In the genomic region with DNA sequence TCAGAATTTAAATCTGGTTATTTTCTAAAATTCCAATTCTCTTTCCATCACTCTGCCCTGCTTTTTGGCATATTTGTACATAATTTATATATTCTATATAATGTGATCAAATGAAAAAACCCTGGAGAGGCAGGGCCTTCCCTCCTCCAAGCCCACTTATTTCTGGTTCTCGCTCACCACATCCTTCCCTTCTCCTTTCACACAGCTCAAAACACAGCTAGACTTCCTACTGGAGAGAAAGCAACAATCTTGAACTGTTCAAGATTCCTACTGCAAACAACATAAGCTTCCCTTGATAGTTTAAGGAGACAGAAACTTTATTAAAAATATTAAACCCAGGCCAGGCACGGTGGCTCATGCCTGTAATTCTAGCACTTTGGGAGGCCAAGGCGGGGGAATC, we compare ENCODE assay signal across 23 cellular contexts. TPM values are rescaled to one million over a fixed set of nuclear protein-coding genes. Genes with fewer than 3 reads are reported as not detected.
"Had no signal": no experiment of that assay in that cellular context is flagged by ENCODE, and none has a peak within 500 bp of the region (broad histone marks: within the 10 kb centered on the region; RNA-seq: fewer than 3 reads in every experiment).

No MANE protein-coding gene starts in this region.

- DNase-seq: activated B cell treated with CpG ODN at 0.5 μM for 24 hours; activated CD4-positive, alpha-beta T cell treated with anti-CD3 and anti-CD28 coated beads for 1 hour; activated CD4-positive, alpha-beta T cell treated with anti-CD3 and anti-CD28 coated beads, Interleukin-2, amount 50 U/mL, for 48 hours; activated CD8-positive, alpha-beta memory T cell treated with anti-CD3 and anti-CD28 coated beads, Interleukin-2, amount 10 ng/mL, durations not matched to agents 7 days and 5 days; activated effector memory CD4-positive, alpha-beta T cell treated with Interleukin-2 at 50 U/mL for 16 hours; activated naive CD4-positive, alpha-beta T cell; activated T-cell treated with anti-CD3 and anti-CD28 coated beads, Interleukin-2, amount 50 U/mL, for 24 hours; aorta; caudate nucleus; NCI-H1105 treated with DMSO at 0.1 percent for 48 hours; NCI-H1436 treated with DMSO at 0.1 percent for 48 hours; NCI-H187; NCI-H2081; NCI-H446; NCI-H524; PC-3 had no signal

- H3K9me3 ChIP-seq: breast epithelium had no signal

- H3K27ac ChIP-seq: breast epithelium, SK-N-MC had no signal

- H3K4me1 ChIP-seq: breast epithelium had no signal

- H3K4me3 ChIP-seq: breast epithelium, SK-N-MC had no signal

- H3K27me3 ChIP-seq: breast epithelium had no signal

- H3K27ac Mint-ChIP-seq: activated B cell treated with CpG ODN at 0.5 μM for 24 hours; activated CD4-positive, alpha-beta T cell treated with anti-CD3 and anti-CD28 coated beads, Interleukin-2, amount 10 ng/mL, durations not matched to agents 24 days and 14 days; activated CD8-positive, alpha-beta memory T cell treated with anti-CD3 and anti-CD28 coated beads, Interleukin-2, amount 10 ng/mL, durations not matched to agents 7 days and 5 days; activated naive CD4-positive, alpha-beta T cell treated with anti-CD3 and anti-CD28 coated beads, Interleukin-2, amount 50 U/mL, for 24 hours; activated T-cell treated with anti-CD3 and anti-CD28 coated beads, Interleukin-2, amount 50 U/mL, for 24 hours; activated T-helper 1 cell treated with anti-CD3 and anti-CD28 coated beads, Interleukin-12 subunit alpha, Interleukin-12 subunit beta, Interleukin-2, Interleukin-4 antibody, amounts not matched to agents 30 ng/mL and 10 ng/mL and 1 ng/mL, durations not matched to agents 14 hours and 24 hours and 36 hours; T-helper 1 cell treated with Interleukin-12 subunit alpha and Interleukin-12 subunit beta and Interleukin-4 antibody, amounts not matched to agents 30 μg/mL and 1 μg/mL, for 36 hours had no signal

- H3K4me3 Mint-ChIP-seq: activated B cell treated with CpG ODN at 0.5 μM for 24 hours; activated CD4-positive, alpha-beta T cell treated with anti-CD3 and anti-CD28 coated beads, Interleukin-2, amount 10 ng/mL, durations not matched to agents 24 days and 14 days; activated CD8-positive, alpha-beta memory T cell treated with anti-CD3 and anti-CD28 coated beads, Interleukin-2, amount 10 ng/mL, durations not matched to agents 7 days and 5 days; activated naive CD4-positive, alpha-beta T cell treated with anti-CD3 and anti-CD28 coated beads, Interleukin-2, amount 50 U/mL, for 24 hours; activated T-cell treated with anti-CD3 and anti-CD28 coated beads, Interleukin-2, amount 50 U/mL, for 24 hours; activated T-helper 1 cell treated with anti-CD3 and anti-CD28 coated beads, Interleukin-12 subunit alpha, Interleukin-12 subunit beta, Interleukin-2, Interleukin-4 antibody, amounts not matched to agents 30 ng/mL and 10 ng/mL and 1 ng/mL, durations not matched to agents 14 hours and 24 hours and 36 hours; T-helper 1 cell treated with Interleukin-12 subunit alpha and Interleukin-12 subunit beta and Interleukin-4 antibody, amounts not matched to agents 30 μg/mL and 1 μg/mL, for 36 hours had no signal

- H3K36me3 Mint-ChIP-seq: activated naive CD4-positive, alpha-beta T cell treated with anti-CD3 and anti-CD28 coated beads, Interleukin-2, amount 50 U/mL, for 24 hours had no signal

- ATAC-seq: activated CD8-positive, alpha-beta memory T cell treated with anti-CD3 and anti-CD28 coated beads, Interleukin-2, amount 10 ng/mL, durations not matched to agents 7 days and 5 days; PC-3 had no signal

- H3K9me3 Mint-ChIP-seq: activated B cell treated with CpG ODN at 0.5 μM for 24 hours; activated naive CD4-positive, alpha-beta T cell treated with anti-CD3 and anti-CD28 coated beads, Interleukin-2, amount 50 U/mL, for 24 hours; activated T-cell treated with anti-CD3 and anti-CD28 coated beads, Interleukin-2, amount 50 U/mL, for 24 hours; activated T-helper 1 cell treated with anti-CD3 and anti-CD28 coated beads, Interleukin-12 subunit alpha, Interleukin-12 subunit beta, Interleukin-2, Interleukin-4 antibody, amounts not matched to agents 30 ng/mL and 10 ng/mL and 1 ng/mL, durations not matched to agents 14 hours and 24 hours and 36 hours; T-helper 1 cell treated with Interleukin-12 subunit alpha and Interleukin-12 subunit beta and Interleukin-4 antibody, amounts not matched to agents 30 μg/mL and 1 μg/mL, for 36 hours had no signal

- H3K36me3 ChIP-seq: breast epithelium had no signal

- H3K27me3 Mint-ChIP-seq: activated B cell treated with CpG ODN at 0.5 μM for 24 hours; activated T-cell treated with anti-CD3 and anti-CD28 coated beads, Interleukin-2, amount 50 U/mL, for 24 hours had no signal

RNA-seq across cellular contexts. Expression of gene AIM2, which starts 7.6 kb away (rescaled TPM):
- total RNA-seq: MCF 10A, PC-3 had no signal
